Comparison of ENCODE assay signal across 9 cellular contexts in genomic region chr11:72238492-72239295, GRCh38. TPM values are rescaled to one million over a fixed set of nuclear protein-coding genes. Genes with fewer than 3 reads are reported as not detected.
A peak's percentile ranks its signal among the peaks of the same experiment; 100 is the strongest.
DNase-seq lines count a peak whose midpoint lies in the region; ATAC-seq and TF ChIP-seq lines count a peak whose summit lies in the region.
"Had no signal": no experiment of that assay in that cellular context is flagged by ENCODE, and none has a peak within 500 bp of the region (broad histone marks: within the 10 kb centered on the region; RNA-seq: fewer than 3 reads in every experiment).

No MANE protein-coding gene starts in this region.

- CTCF ChIA-PET in CD8-positive, alpha-beta T cell (lab: Charles Lee), result interaction anchor here (0.9 to 2.0 kb wide), 9 partner anchors 10 to 260 kb away, joined by 3 to 11 read pairs (median 4); partner anchors contain the start of gene INPPL1

- H3K4me3 Mint-ChIP-seq in stimulated activated effector memory CD8-positive, alpha-beta T cell treated with anti-CD3 and anti-CD28 coated beads, Interleukin-12 subunit alpha, Interleukin-12 subunit beta, amount 100 ng/mL, for 72 hours, result peak overlapping the region; percentile 57
- H3K4me3 Mint-ChIP-seq in CD8-positive, alpha-beta T cell, result no peak overlapping the region

- H3K27me3 ChIP-seq in iPS-18a (ENCODE audit: control insufficient read depth, insufficient read depth, low read length), result peaks cover 55% of the 10 kb centered on the region
- peaks cover 29% of the 10 kb centered on the region for H3K27me3 ChIP-seq in CD8-positive, alpha-beta T cell (ENCODE audit: insufficient read depth, low read length)
- H3K27me3 ChIP-seq: testis had no signal

- peaks cover 56% of the 10 kb centered on the region for H3K4me1 Mint-ChIP-seq in stimulated activated effector memory CD8-positive, alpha-beta T cell treated with anti-CD3 and anti-CD28 coated beads, Interleukin-12 subunit alpha, Interleukin-12 subunit beta, amount 100 ng/mL, for 72 hours
- H3K4me1 Mint-ChIP-seq in CD8-positive, alpha-beta T cell (ENCODE audit: low read depth), result peaks cover 27% of the 10 kb centered on the region

- H3K4me3 ChIP-seq in iPS-18a (ENCODE audit: low read length), result peak overlapping the region; percentile 56
- H3K4me3 ChIP-seq in CD8-positive, alpha-beta T cell (ENCODE audit: low read depth, low read length), result no peak overlapping the region

- H3K9me3 Mint-ChIP-seq in stimulated activated effector memory CD8-positive, alpha-beta T cell treated with anti-CD3 and anti-CD28 coated beads, Interleukin-12 subunit alpha, Interleukin-12 subunit beta, amount 100 ng/mL, for 72 hours, result no peaks in the 10 kb centered on the region
- H3K9me3 Mint-ChIP-seq in CD8-positive, alpha-beta T cell, result no peaks in the 10 kb centered on the region

- H3K36me3 Mint-ChIP-seq in stimulated activated effector memory CD8-positive, alpha-beta T cell treated with anti-CD3 and anti-CD28 coated beads, Interleukin-12 subunit alpha, Interleukin-12 subunit beta, amount 100 ng/mL, for 72 hours, result peaks cover 31% of the 10 kb centered on the region
- peaks cover 38% of the 10 kb centered on the region for H3K36me3 Mint-ChIP-seq in CD8-positive, alpha-beta T cell

- ATAC-seq in SK-N-SH treated with all-trans-retinoic acid at 6 μM for 48 hours, result no peak
- no peak for ATAC-seq in stimulated activated effector memory CD8-positive, alpha-beta T cell treated with anti-CD3 and anti-CD28 coated beads, Interleukin-12 subunit alpha, Interleukin-12 subunit beta, amount 100 ng/mL, for 72 hours
- no peak for ATAC-seq in GM18511 (IDR thresholded peaks at IDR 0.05; ENCODE audit: unreplicated experiment)
- no peak for ATAC-seq in CD8-positive, alpha-beta T cell

- H3K9ac ChIP-seq in iPS-18a (ENCODE audit: low read length), result no peak overlapping the region

- no peak for TF ChIP-seq CTCF in CD8-positive, alpha-beta T cell (IDR thresholded peaks at IDR 0.05)

- intact Hi-C loops in CD8-positive, alpha-beta T cell (cut with DNase I, micrococcal nuclease), result loop anchor here (1.0 to 5.0 kb wide), 3 partner anchors 13 to 211 kb away; no protein-coding TSS in a partner anchor

- H3K27me3 Mint-ChIP-seq in CD8-positive, alpha-beta T cell (ENCODE audit: low read depth), result peaks cover 34% of the 10 kb centered on the region

- POLR2A ChIA-PET in CD8-positive, alpha-beta T cell (lab: Charles Lee), result interaction anchor here (1.3 kb wide), 1 partner anchor 15 kb away, joined by 5 read pairs; no protein-coding TSS in a partner anchor

- DNase-seq in NCI-H1417 (lab: John Stamatoyannopoulos, UW), result peak in 2 of 3 experiments; percentile 64 to 69
- DNase-seq in NCI-H1417 treated with DMSO at 0.1 percent for 48 hours (lab: John Stamatoyannopoulos, UW), result no peak
- DNase-seq in stimulated activated effector memory CD8-positive, alpha-beta T cell treated with anti-CD3 and anti-CD28 coated beads, Interleukin-12 subunit alpha, Interleukin-12 subunit beta, amount 100 ng/mL, for 72 hours (ENCODE audit: low spot score in 2 of 2), result no peak
- no peak for DNase-seq in CD8-positive, alpha-beta T cell
- DNase-seq in activated naive CD4-positive, alpha-beta T cell (lab: John Stamatoyannopoulos, UW), result no peak

- peaks cover 19% of the 10 kb centered on the region for H3K4me1 ChIP-seq in iPS-18a (ENCODE audit: control insufficient read depth, low read depth, low read length)
- H3K4me1 ChIP-seq in CD8-positive, alpha-beta T cell (ENCODE audit: insufficient read depth, low read length), result peaks cover 17% of the 10 kb centered on the region

- no peaks in the 10 kb centered on the region for H3K9me3 ChIP-seq in iPS-18a (ENCODE audit: control insufficient read depth, low read depth, low read length)
- H3K9me3 ChIP-seq in CD8-positive, alpha-beta T cell (ENCODE audit: low read length), result no peaks in the 10 kb centered on the region
- H3K9me3 ChIP-seq: testis had no signal

- H3K27ac Mint-ChIP-seq in stimulated activated effector memory CD8-positive, alpha-beta T cell treated with anti-CD3 and anti-CD28 coated beads, Interleukin-12 subunit alpha, Interleukin-12 subunit beta, amount 100 ng/mL, for 72 hours, result no peak overlapping the region
- H3K27ac Mint-ChIP-seq in CD8-positive, alpha-beta T cell, result no peak overlapping the region

- H3K27ac ChIP-seq in iPS-18a (ENCODE audit: low read length), result no peak overlapping the region
- H3K27ac ChIP-seq in CD8-positive, alpha-beta T cell (ENCODE audit: low read depth, low read length), result no peak overlapping the region
- H3K27ac ChIP-seq: testis had no signal

- H3K36me3 ChIP-seq in iPS-18a (ENCODE audit: control insufficient read depth, low read depth, low read length), result peaks cover 37% of the 10 kb centered on the region
- peaks cover 8% of the 10 kb centered on the region for H3K36me3 ChIP-seq in CD8-positive, alpha-beta T cell (ENCODE audit: insufficient read depth, low read length)

TF ChIP-seq in SK-N-SH treated with all-trans-retinoic acid at 6 μM for 48 hours, 23 proteins besides CTCF, POLR2A, EP300 and RAD21:
- TF ChIP-seq ZNF70 (CRISPR knock-in tag; IDR thresholded peaks at IDR 0.05), result peak; percentile 3; the same call in 1 of the 2 replicates
- TF ChIP-seq TCF4 (CRISPR knock-in tag; IDR thresholded peaks at IDR 0.05; ENCODE audit: borderline replicate concordance), result no peak
- peak; percentile 7; the same call in 1 of the 2 replicates for TF ChIP-seq TOX (CRISPR knock-in tag; IDR thresholded peaks at IDR 0.05; ENCODE audit: borderline replicate concordance)
- 0 out of 2 replicates have a peak, but pooled peaks have one; percentile 8 for TF ChIP-seq ZNF8 (CRISPR knock-in tag; IDR thresholded peaks at IDR 0.05)
- no peak; the same call in none of the 2 replicates for TF ChIP-seq ZNF565 (CRISPR knock-in tag; conservative IDR thresholded peaks at IDR 0.05; ENCODE audit: low read depth)
- TF ChIP-seq ARNTL (CRISPR knock-in tag; IDR thresholded peaks at IDR 0.05; ENCODE audit: borderline replicate concordance, low read depth), result 0 out of 2 replicates have a peak, but pooled peaks have one; percentile 74
- TF ChIP-seq CSRNP3 (CRISPR knock-in tag; IDR thresholded peaks at IDR 0.05), result peak; percentile 15; the same call in 1 of the 2 replicates
- peak; percentile 73; the same call in 1 of the 2 replicates for TF ChIP-seq PATZ1 (CRISPR knock-in tag; IDR thresholded peaks at IDR 0.05; ENCODE audit: borderline replicate concordance)

RNA-seq across cellular contexts. Expression of gene PHOX2A, which starts 5.3 kb away (rescaled TPM):
- total RNA-seq in CD8-positive, alpha-beta T cell, result not detected

RNA-seq across cellular contexts. Expression of gene INPPL1, which starts 14.1 kb away (rescaled TPM):
- total RNA-seq in CD8-positive, alpha-beta T cell, result 100 to 1,000 TPM; 113 to 119 TPM

RNA-seq across cellular contexts. Expression of gene FOLR2, which starts 22.1 kb away (rescaled TPM):
- not detected for total RNA-seq in CD8-positive, alpha-beta T cell

RNA-seq across cellular contexts. Expression of gene FOLR1, which starts 46.8 kb away (rescaled TPM):
- total RNA-seq in CD8-positive, alpha-beta T cell, result not detected

Comparison
In these comparisons a context has a peak if more than half of its experiments do, and no peak if none do; other contexts are left out.
1. DNase-seq: peak in NCI-H1417 (2 of 3); none in NCI-H1417 treated with DMSO at 0.1 percent for 48 hours (single experiment), stimulated activated effector memory CD8-positive, alpha-beta T cell treated with anti-CD3 and anti-CD28 coated beads, Interleukin-12 subunit alpha, Interleukin-12 subunit beta, amount 100 ng/mL, for 72 hours (0 of 2), CD8-positive, alpha-beta T cell (0 of 7) and activated naive CD4-positive, alpha-beta T cell (0 of 4).